Comparison of ENCODE assay signal across 21 cellular contexts in the genomic region with DNA sequence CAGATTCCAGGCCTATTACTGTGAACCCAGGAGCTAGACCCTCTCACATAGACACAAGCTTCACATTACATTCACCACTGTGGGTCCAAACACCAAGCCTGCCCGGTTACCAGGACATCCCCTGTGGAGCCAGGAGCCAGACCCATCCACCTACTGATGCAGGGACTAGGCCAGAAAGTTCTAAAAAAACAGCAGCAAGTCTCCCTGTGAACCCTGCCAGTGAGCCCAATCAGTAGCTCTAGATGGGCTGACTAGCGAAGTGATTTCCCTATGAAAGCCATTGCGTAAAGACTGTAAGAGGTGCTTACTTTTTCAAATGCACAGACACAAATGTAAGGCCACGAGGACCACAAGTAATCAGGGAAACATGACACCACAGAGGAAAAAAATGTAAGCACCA.
"Had no signal": no experiment of that assay in that cellular context is flagged by ENCODE, and none has a peak within 500 bp of the region (broad histone marks: within the 10 kb centered on the region; RNA-seq: fewer than 3 reads in every experiment).

No MANE protein-coding gene starts in this region.

- H3K4me3 ChIP-seq: colonic mucosa, heart left ventricle, left ventricle myocardium inferior, lower lobe of right lung, pancreas had no signal

- H3K27me3 Mint-ChIP-seq: memory B cell, progenitor cell of endocrine pancreas had no signal

- H3K4me1 Mint-ChIP-seq: memory B cell, mesothelial cell of epicardium, natural killer cell had no signal

- FAIRE-seq: kidney, pancreas, small intestine had no signal

- DNase-seq: colonic mucosa; dermis blood vessel endothelial cell; effector CD4-positive, alpha-beta T cell; foreskin melanocyte; heart left ventricle; hippocampal formation; kidney; left cardiac atrium; left ventricle myocardium inferior; lower lobe of right lung; natural killer cell; occipital lobe; small intestine; stimulated activated CD4-positive, alpha-beta T cell treated with anti-CD3 and anti-CD28 coated beads, Interleukin-12 subunit alpha, Interleukin-12 subunit beta, amount 100 ng/mL, for 4 hours; stimulated activated naive CD4-positive, alpha-beta T cell treated with Interleukin-2 at 50 U/mL for 16 hours; trophoblast cell had no signal

- H3K9me3 ChIP-seq: colonic mucosa, pancreas had no signal

- H3K36me3 Mint-ChIP-seq: memory B cell, mesothelial cell of epicardium, natural killer cell had no signal

- H3K4me1 ChIP-seq: colonic mucosa, heart left ventricle, left ventricle myocardium inferior, lower lobe of right lung, pancreas had no signal

- H3K27ac Mint-ChIP-seq: memory B cell, mesothelial cell of epicardium, natural killer cell, progenitor cell of endocrine pancreas had no signal

- H3K4me3 Mint-ChIP-seq: memory B cell, mesothelial cell of epicardium, natural killer cell had no signal

- H3K36me3 ChIP-seq: colonic mucosa, heart left ventricle, left ventricle myocardium inferior, lower lobe of right lung, pancreas had no signal

- H3K27ac ChIP-seq: colonic mucosa, heart left ventricle, left ventricle myocardium inferior, lower lobe of right lung, pancreas had no signal

- ATAC-seq: heart left ventricle, left cardiac atrium, natural killer cell, pancreas, right cardiac atrium had no signal

- H3K27me3 ChIP-seq: colonic mucosa, heart left ventricle, pancreas had no signal
